1 cellular context compared by ENCODE assay signal in the genomic region with DNA sequence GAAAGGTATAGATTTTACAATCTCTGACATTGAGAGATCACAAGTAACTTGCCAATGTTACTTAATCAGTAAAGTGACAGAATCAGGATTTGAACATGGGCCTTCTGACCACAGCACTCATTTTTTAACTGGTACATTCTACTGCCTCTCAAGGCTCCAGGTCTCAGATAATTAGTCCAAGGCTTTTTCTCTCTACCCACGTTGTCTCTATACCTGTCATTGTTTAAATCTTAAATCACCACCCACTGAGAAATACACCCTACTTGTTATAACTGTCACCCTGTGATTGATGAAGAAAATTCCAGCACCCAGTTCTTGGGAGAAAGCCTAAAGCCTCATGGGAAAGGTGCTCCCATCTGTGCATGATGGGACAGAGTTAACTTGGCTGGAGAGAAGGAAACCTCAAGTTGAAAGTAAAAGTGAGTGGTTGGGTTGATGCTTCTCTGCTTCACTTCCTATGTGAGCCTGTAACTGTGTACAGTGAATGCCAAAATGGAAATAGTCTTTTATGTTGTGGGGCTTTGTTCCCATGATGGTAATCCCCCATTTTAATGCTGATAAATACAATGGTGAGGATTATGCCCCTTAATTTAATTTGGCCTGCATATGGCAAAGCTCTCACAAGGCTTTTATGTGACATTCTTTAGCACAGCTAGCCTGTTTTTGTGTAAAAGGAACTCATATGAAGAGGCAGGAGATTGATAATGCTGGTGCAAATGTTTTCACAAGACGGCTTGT.
TF ChIP-seq lines count a peak whose summit lies in the region.

No MANE protein-coding gene starts in this region.

TF ChIP-seq in GM23338, 12 proteins besides CTCF, POLR2A, EP300 and RAD21 (continued from another document):
- TF ChIP-seq, protein P1, sequence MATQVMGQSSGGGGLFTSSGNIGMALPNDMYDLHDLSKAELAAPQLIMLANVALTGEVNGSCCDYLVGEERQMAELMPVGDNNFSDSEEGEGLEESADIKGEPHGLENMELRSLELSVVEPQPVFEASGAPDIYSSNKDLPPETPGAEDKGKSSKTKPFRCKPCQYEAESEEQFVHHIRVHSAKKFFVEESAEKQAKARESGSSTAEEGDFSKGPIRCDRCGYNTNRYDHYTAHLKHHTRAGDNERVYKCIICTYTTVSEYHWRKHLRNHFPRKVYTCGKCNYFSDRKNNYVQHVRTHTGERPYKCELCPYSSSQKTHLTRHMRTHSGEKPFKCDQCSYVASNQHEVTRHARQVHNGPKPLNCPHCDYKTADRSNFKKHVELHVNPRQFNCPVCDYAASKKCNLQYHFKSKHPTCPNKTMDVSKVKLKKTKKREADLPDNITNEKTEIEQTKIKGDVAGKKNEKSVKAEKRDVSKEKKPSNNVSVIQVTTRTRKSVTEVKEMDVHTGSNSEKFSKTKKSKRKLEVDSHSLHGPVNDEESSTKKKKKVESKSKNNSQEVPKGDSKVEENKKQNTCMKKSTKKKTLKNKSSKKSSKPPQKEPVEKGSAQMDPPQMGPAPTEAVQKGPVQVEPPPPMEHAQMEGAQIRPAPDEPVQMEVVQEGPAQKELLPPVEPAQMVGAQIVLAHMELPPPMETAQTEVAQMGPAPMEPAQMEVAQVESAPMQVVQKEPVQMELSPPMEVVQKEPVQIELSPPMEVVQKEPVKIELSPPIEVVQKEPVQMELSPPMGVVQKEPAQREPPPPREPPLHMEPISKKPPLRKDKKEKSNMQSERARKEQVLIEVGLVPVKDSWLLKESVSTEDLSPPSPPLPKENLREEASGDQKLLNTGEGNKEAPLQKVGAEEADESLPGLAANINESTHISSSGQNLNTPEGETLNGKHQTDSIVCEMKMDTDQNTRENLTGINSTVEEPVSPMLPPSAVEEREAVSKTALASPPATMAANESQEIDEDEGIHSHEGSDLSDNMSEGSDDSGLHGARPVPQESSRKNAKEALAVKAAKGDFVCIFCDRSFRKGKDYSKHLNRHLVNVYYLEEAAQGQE (IDR thresholded peaks at IDR 0.05; ENCODE audit: unreplicated experiment) = no peak
- TF ChIP-seq EZH2 (IDR thresholded peaks at IDR 0.05; ENCODE audit: low read depth, unreplicated experiment) = no peak
- TF ChIP-seq ZNF331 (CRISPR knock-in tag; IDR thresholded peaks at IDR 0.05; ENCODE audit: low read depth) = no peak
- no peak for TF ChIP-seq POLR2AphosphoS5 (IDR thresholded peaks at IDR 0.05; ENCODE audit: low read depth)
- TF ChIP-seq JUNB (IDR thresholded peaks at IDR 0.05; ENCODE audit: unreplicated experiment) = no peak
- TF ChIP-seq EZH2phosphoT487 (IDR thresholded peaks at IDR 0.05; ENCODE audit: unreplicated experiment) = no peak
- TF ChIP-seq STAT1 (IDR thresholded peaks at IDR 0.05; ENCODE audit: unreplicated experiment) = no peak
- no peak for TF ChIP-seq NANOG (IDR thresholded peaks at IDR 0.05; ENCODE audit: borderline replicate concordance)
- TF ChIP-seq, protein P2, sequence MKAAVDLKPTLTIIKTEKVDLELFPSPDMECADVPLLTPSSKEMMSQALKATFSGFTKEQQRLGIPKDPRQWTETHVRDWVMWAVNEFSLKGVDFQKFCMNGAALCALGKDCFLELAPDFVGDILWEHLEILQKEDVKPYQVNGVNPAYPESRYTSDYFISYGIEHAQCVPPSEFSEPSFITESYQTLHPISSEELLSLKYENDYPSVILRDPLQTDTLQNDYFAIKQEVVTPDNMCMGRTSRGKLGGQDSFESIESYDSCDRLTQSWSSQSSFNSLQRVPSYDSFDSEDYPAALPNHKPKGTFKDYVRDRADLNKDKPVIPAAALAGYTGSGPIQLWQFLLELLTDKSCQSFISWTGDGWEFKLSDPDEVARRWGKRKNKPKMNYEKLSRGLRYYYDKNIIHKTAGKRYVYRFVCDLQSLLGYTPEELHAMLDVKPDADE (IDR thresholded peaks at IDR 0.05) = no peak
TF ChIP-seq in GM23338: peak in this region for 0.
